ENCODE assay signal across 12 cellular contexts in genomic region chr13:98206946-98207345, GRCh38. TPM values are rescaled to one million over a fixed set of nuclear protein-coding genes. Genes with fewer than 3 reads are reported as not detected.
DNase-seq lines count a peak whose midpoint lies in the region; ATAC-seq and TF ChIP-seq lines count a peak whose summit lies in the region.
"Had no signal": no experiment of that assay in that cellular context is flagged by ENCODE, and none has a peak within 500 bp of the region (broad histone marks: within the 10 kb centered on the region; RNA-seq: fewer than 3 reads in every experiment).

No MANE protein-coding gene starts in this region.

- no peak overlapping the region for H3K4me3 Mint-ChIP-seq in activated CD4-positive, alpha-beta T cell treated with anti-CD3 and anti-CD28 coated beads for 36 hours
- H3K4me3 Mint-ChIP-seq: H9 had no signal

- in situ Hi-C loops in GM13977 (cut with MboI; ENCODE audit: low pct_unique_long_range_greater_than_20kb, low sequenced_read_pairs, unreplicated experiment), result no loop called here

- H3K4me3 ChIP-seq in ACC112 (ENCODE audit: low read depth, low read length) (no peak overlapping the region), muscle layer of duodenum (ENCODE audit: low read depth in 1 of 2, low read length in 2 of 2) (no peak overlapping the region)

- no peak for ATAC-seq in activated CD4-positive, alpha-beta T cell treated with anti-CD3 and anti-CD28 coated beads for 36 hours

- no peak for TF ChIP-seq CTCF in GM13977 (IDR thresholded peaks at IDR 0.05; ENCODE audit: extremely low read depth, insufficient read depth, missing control alignments)

- H3K27me3 ChIP-seq in ACC112 (ENCODE audit: insufficient read depth, low read length), result no peaks in the 10 kb centered on the region
- H3K27me3 ChIP-seq in muscle layer of duodenum (ENCODE audit: low read depth, low read length), result no peaks in the 10 kb centered on the region

- peaks cover 5 to 9% of the 10 kb centered on the region in 2 donors for H3K9me3 ChIP-seq in muscle layer of duodenum (ENCODE audit: control insufficient read depth in 1 of 2, low read length in 2 of 2)

- CTCF ChIA-PET in activated CD4-positive, alpha-beta T cell treated with anti-CD3 and anti-CD28 coated beads for 36 hours (lab: Charles Lee), result interaction anchor here (0.7 to 0.9 kb wide), 2 partner anchors 13 to 48 kb away, joined by 3 read pairs; no protein-coding TSS in a partner anchor

- DNase-seq in HS-5 (ENCODE audit: low read depth) (peak; percentile 24), epidermal melanocyte (ENCODE audit: insufficient read length, low spot score) (peak; percentile 57), AML-193 (lab: John Stamatoyannopoulos, UW) (no peak), NCI-H774 (lab: John Stamatoyannopoulos, UW) (no peak), GM13977 (ENCODE audit: low spot score) (no peak)
- no peak for DNase-seq in activated CD4-positive, alpha-beta T cell treated with anti-CD3 and anti-CD28 coated beads for 36 hours
- DNase-seq: activated T-cell treated with anti-CD3 and anti-CD28 coated beads for 4 hours, H9 had no signal

- no peaks in the 10 kb centered on the region for H3K4me1 Mint-ChIP-seq in activated CD4-positive, alpha-beta T cell treated with anti-CD3 and anti-CD28 coated beads for 36 hours

- no peaks in the 10 kb centered on the region for H3K79me2 ChIP-seq in ACC112 (ENCODE audit: control insufficient read depth, insufficient read depth, low read length, unreplicated experiment)

- H2AFZ ChIP-seq in ACC112 (ENCODE audit: low read length, unreplicated experiment), result no peak overlapping the region

- H3K4me1 ChIP-seq in ACC112 (ENCODE audit: control insufficient read depth, insufficient read depth, low read length, unreplicated experiment), result no peaks in the 10 kb centered on the region
- no peaks in the 10 kb centered on the region for H3K4me1 ChIP-seq in muscle layer of duodenum (ENCODE audit: control insufficient read depth in 1 of 2, insufficient read depth in 2 of 2, low read length in 2 of 2)

- H3K27ac Mint-ChIP-seq in activated CD4-positive, alpha-beta T cell treated with anti-CD3 and anti-CD28 coated beads for 36 hours, result no peak overlapping the region

- H3K36me3 Mint-ChIP-seq in activated CD4-positive, alpha-beta T cell treated with anti-CD3 and anti-CD28 coated beads for 36 hours (ENCODE audit: low read depth), result no peaks in the 10 kb centered on the region

- POLR2A ChIA-PET in activated CD4-positive, alpha-beta T cell treated with anti-CD3 and anti-CD28 coated beads for 36 hours (lab: Charles Lee), result no interaction called here

- intact Hi-C loops in activated CD4-positive, alpha-beta T cell treated with anti-CD3 and anti-CD28 coated beads for 36 hours (cut with DNase I, micrococcal nuclease), result no loop called here

- peak overlapping the region; percentile 46 for H3K27ac ChIP-seq in ACC112 (ENCODE audit: low read depth, low read length)
- peak overlapping the region; percentile 58 for H3K27ac ChIP-seq in muscle layer of duodenum (ENCODE audit: low read length)
- H3K27ac ChIP-seq: C4-2B had no signal

- H3K27me3 Mint-ChIP-seq in activated CD4-positive, alpha-beta T cell treated with anti-CD3 and anti-CD28 coated beads for 36 hours, result peaks cover 12% of the 10 kb centered on the region

- peaks cover 17% of the 10 kb centered on the region for H3K9me3 Mint-ChIP-seq in activated CD4-positive, alpha-beta T cell treated with anti-CD3 and anti-CD28 coated beads for 36 hours (ENCODE audit: low read depth)

- H3K36me3 ChIP-seq in ACC112 (ENCODE audit: insufficient read depth, low read length), result no peaks in the 10 kb centered on the region
- no peaks in the 10 kb centered on the region for H3K36me3 ChIP-seq in muscle layer of duodenum (ENCODE audit: control insufficient read depth in 1 of 2, insufficient read depth in 2 of 2, low read length in 2 of 2)

RNA-seq across cellular contexts. Expression of gene RNF113B, which starts 29.9 kb away (rescaled TPM):
- total RNA-seq in activated CD4-positive, alpha-beta T cell treated with anti-CD3 and anti-CD28 coated beads for 36 hours, result not detected
- total RNA-seq: glomerular endothelial cell, H9 had no signal

Comparison
In these comparisons a context has a peak if more than half of its experiments do, and no peak if none do; other contexts are left out.
1. DNase-seq: peak in HS-5 (single experiment) and epidermal melanocyte (single experiment); none in activated CD4-positive, alpha-beta T cell treated with anti-CD3 and anti-CD28 coated beads for 36 hours (single experiment), AML-193 (0 of 2), NCI-H774 (single experiment) and GM13977 (single experiment).